Comparison of ENCODE assay signal across 8 cellular contexts in the genomic region with DNA sequence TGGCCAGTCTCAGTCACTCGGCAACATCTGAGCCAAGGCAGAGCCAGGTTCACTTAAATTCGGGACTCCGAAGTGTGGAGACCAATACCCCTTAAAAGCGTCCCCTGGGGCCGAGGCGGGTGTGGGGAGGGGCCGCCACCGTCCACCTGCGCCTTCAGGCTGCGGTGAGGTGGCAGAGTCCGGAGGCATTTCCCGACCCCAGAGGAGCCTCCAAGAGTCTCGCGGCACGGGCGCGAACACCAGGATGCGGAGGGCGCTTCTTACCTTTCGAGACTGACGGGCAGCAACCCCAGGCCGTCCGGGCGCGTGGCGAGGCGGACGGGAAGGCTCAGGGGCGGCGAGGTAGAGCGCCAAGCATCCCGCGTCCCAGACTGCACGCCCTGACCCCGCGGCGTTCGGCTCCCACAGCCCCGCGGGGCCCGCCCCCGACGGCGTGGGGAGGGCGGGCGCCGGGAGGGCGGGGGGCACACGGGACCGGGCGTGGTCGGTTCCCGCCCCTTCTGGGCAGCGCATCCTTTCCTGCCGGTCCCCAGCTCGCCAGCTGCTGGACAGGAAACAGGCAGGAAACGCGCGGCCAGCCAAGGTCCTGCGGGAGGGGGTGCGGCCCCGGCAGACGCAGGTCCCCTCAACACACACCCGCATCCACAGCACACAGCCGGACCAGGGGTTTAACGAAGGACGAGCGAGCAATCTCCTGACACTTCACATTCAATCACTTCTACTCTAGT. TPM values are rescaled to one million over a fixed set of nuclear protein-coding genes. Genes with fewer than 3 reads are reported as not detected.
DNase-seq lines count a peak whose midpoint lies in the region; FAIRE-seq and TF ChIP-seq lines count a peak whose summit lies in the region.

A gene with protein sequence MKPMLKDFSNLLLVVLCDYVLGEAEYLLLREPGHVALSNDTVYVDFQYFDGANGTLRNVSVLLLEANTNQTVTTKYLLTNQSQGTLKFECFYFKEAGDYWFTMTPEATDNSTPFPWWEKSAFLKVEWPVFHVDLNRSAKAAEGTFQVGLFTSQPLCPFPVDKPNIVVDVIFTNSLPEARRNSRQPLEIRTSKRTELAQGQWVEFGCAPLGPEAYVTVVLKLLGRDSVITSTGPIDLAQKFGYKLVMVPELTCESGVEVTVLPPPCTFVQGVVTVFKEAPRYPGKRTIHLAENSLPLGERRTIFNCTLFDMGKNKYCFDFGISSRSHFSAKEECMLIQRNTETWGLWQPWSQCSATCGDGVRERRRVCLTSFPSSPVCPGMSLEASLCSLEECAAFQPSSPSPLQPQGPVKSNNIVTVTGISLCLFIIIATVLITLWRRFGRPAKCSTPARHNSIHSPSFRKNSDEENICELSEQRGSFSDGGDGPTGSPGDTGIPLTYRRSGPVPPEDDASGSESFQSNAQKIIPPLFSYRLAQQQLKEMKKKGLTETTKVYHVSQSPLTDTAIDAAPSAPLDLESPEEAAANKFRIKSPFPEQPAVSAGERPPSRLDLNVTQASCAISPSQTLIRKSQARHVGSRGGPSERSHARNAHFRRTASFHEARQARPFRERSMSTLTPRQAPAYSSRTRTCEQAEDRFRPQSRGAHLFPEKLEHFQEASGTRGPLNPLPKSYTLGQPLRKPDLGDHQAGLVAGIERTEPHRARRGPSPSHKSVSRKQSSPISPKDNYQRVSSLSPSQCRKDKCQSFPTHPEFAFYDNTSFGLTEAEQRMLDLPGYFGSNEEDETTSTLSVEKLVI (minus strand): TSS at position 406 of the 728 bp plus-strand sequence. CDS start 3,572 bp downstream, outside the sequence.

- no peak within 1 kb of the TSS for H3K27ac Mint-ChIP-seq in activated T-helper 2 cell treated with anti-CD3 and anti-CD28 coated beads, Interferon-gamma antibody, Interleukin-2, Interleukin-4, amounts not matched to agents 10 μg/mL and 5 μg/mL and 100 μg/mL, durations not matched to agents 14 hours and 24 hours and 36 hours
- H3K27ac Mint-ChIP-seq in neural progenitor cell, result no peak within 1 kb of the TSS

- H3K27me3 ChIP-seq in neural progenitor cell, result peaks cover 50% of the 10 kb centered on the region

- H3K27ac ChIP-seq in neural progenitor cell, result no peak within 1 kb of the TSS

- H3K36me3 ChIP-seq in neural progenitor cell, result no peaks in the 10 kb centered on the region

- H3K4me1 Mint-ChIP-seq in activated T-helper 2 cell treated with anti-CD3 and anti-CD28 coated beads, Interferon-gamma antibody, Interleukin-2, Interleukin-4, amounts not matched to agents 10 μg/mL and 5 μg/mL and 100 μg/mL, durations not matched to agents 14 hours and 24 hours and 36 hours (ENCODE audit: low read depth), result peaks cover 14% of the 10 kb centered on the region
- H3K4me1 Mint-ChIP-seq in neural progenitor cell, result no peaks in the 10 kb centered on the region

- H3K9ac ChIP-seq in neural progenitor cell, result no peak within 1 kb of the TSS

- H3K27me3 Mint-ChIP-seq in activated T-helper 2 cell treated with anti-CD3 and anti-CD28 coated beads, Interferon-gamma antibody, Interleukin-2, Interleukin-4, amounts not matched to agents 10 μg/mL and 5 μg/mL and 100 μg/mL, durations not matched to agents 14 hours and 24 hours and 36 hours (ENCODE audit: low read depth), result peaks cover 25% of the 10 kb centered on the region
- peaks cover 17% of the 10 kb centered on the region for H3K27me3 Mint-ChIP-seq in neural progenitor cell (ENCODE audit: insufficient read depth, low read depth)

- no peaks in the 10 kb centered on the region for H3K9me3 ChIP-seq in neural progenitor cell (ENCODE audit: low read depth)

- peaks cover 3% of the 10 kb centered on the region for H3K4me1 ChIP-seq in neural progenitor cell

- peaks cover 4% of the 10 kb centered on the region for H3F3A ChIP-seq in neural progenitor cell (ENCODE audit: low read depth)

- DNase-seq in 8988T (peak; percentile 78), HuH-7 (ENCODE audit: low spot score) (peak; percentile 17), frontal cortex (ENCODE audit: low spot score in 2 of 2) (peak; percentile 48 to 61), neural progenitor cell (ENCODE audit: low spot score) (peak; percentile 62), G401 (ENCODE audit: low spot score) (no peak), UCSD-AML1 (lab: John Stamatoyannopoulos, UW; ENCODE audit: unreplicated experiment) (no peak)
- DNase-seq in activated T-helper 2 cell treated with anti-CD3 and anti-CD28 coated beads, Interferon-gamma antibody, Interleukin-2, Interleukin-4, amounts not matched to agents 10 μg/mL and 5 μg/mL and 100 μg/mL, durations not matched to agents 14 hours and 24 hours and 36 hours (ENCODE audit: low spot score), result no peak

- in situ Hi-C loops in G401 (cut with HindIII; ENCODE audit: low sequenced_read_pairs), result no loop called here

- FAIRE-seq in frontal cortex (lab: Jason Lieb, UNC), result no peak

- no peaks in the 10 kb centered on the region for H4K20me1 ChIP-seq in neural progenitor cell (ENCODE audit: low read depth)

- TF ChIP-seq CTCF in neural progenitor cell (IDR thresholded peaks at IDR 0.05), result no peak

- intact Hi-C loops in activated T-helper 2 cell treated with anti-CD3 and anti-CD28 coated beads, Interferon-gamma antibody, Interleukin-2, Interleukin-4, amounts not matched to agents 10 μg/mL and 5 μg/mL and 100 μg/mL, durations not matched to agents 14 hours and 24 hours and 36 hours (cut with micrococcal nuclease), result no loop called here

- H3K79me2 ChIP-seq in neural progenitor cell (ENCODE audit: low read depth), result no peaks in the 10 kb centered on the region

- peak within 1 kb of the TSS; percentile 79 for H3K4me2 ChIP-seq in neural progenitor cell

- H3K4me3 Mint-ChIP-seq in activated T-helper 2 cell treated with anti-CD3 and anti-CD28 coated beads, Interferon-gamma antibody, Interleukin-2, Interleukin-4, amounts not matched to agents 10 μg/mL and 5 μg/mL and 100 μg/mL, durations not matched to agents 14 hours and 24 hours and 36 hours (ENCODE audit: low read depth), result peak within 1 kb of the TSS; percentile 66
- peak within 1 kb of the TSS; percentile 84 for H3K4me3 Mint-ChIP-seq in neural progenitor cell

- H3K4me3 ChIP-seq in GM08714 (ENCODE audit: low read length), result peak within 1 kb of the TSS; percentile 47
- H3K4me3 ChIP-seq in neural progenitor cell, result peak within 1 kb of the TSS; percentile 54

- no peaks in the 10 kb centered on the region for H3K9me3 Mint-ChIP-seq in activated T-helper 2 cell treated with anti-CD3 and anti-CD28 coated beads, Interferon-gamma antibody, Interleukin-2, Interleukin-4, amounts not matched to agents 10 μg/mL and 5 μg/mL and 100 μg/mL, durations not matched to agents 14 hours and 24 hours and 36 hours
- no peaks in the 10 kb centered on the region for H3K9me3 Mint-ChIP-seq in neural progenitor cell

- peaks cover 3% of the 10 kb centered on the region for H3K36me3 Mint-ChIP-seq in activated T-helper 2 cell treated with anti-CD3 and anti-CD28 coated beads, Interferon-gamma antibody, Interleukin-2, Interleukin-4, amounts not matched to agents 10 μg/mL and 5 μg/mL and 100 μg/mL, durations not matched to agents 14 hours and 24 hours and 36 hours (ENCODE audit: low read depth)
- peaks cover 15% of the 10 kb centered on the region for H3K36me3 Mint-ChIP-seq in neural progenitor cell

- H2AFZ ChIP-seq in neural progenitor cell (replicated peaks), result peak within 1 kb of the TSS; percentile 77

RNA-seq across cellular contexts. Expression of the gene that starts here (rescaled TPM):
- total RNA-seq in activated T-helper 2 cell treated with anti-CD3 and anti-CD28 coated beads, Interferon-gamma antibody, Interleukin-2, Interleukin-4, amounts not matched to agents 10 μg/mL and 5 μg/mL and 100 μg/mL, durations not matched to agents 14 hours and 24 hours and 36 hours, result 0.34 and 0.39 TPM in 2 replicates
- total RNA-seq in frontal cortex (12.2 TPM), neural progenitor cell (ENCODE audit: low replicate concordance) (0.45 and 0.74 TPM in 2 replicates)
- 0.55 and 1.3 TPM in 2 replicates for total RNA-seq in G401 (2014; rRNA removed; shearing (Covaris generic))

Comparison
In these comparisons a context has a peak if more than half of its experiments do, and no peak if none do; other contexts are left out.
1. Peak in DNase-seq, H3K4me3 ChIP-seq and H3K4me2 ChIP-seq in neural progenitor cell; RNA of the gene not detected or under 1 TPM.
2. DNase-seq: peak in 8988T (single experiment), HuH-7 (single experiment) and frontal cortex (2 of 2); none in activated T-helper 2 cell treated with anti-CD3 and anti-CD28 coated beads, Interferon-gamma antibody, Interleukin-2, Interleukin-4, amounts not matched to agents 10 μg/mL and 5 μg/mL and 100 μg/mL, durations not matched to agents 14 hours and 24 hours and 36 hours (single experiment), G401 (single experiment) and UCSD-AML1 (single experiment).